Comparison of ENCODE assay signal across 19 cellular contexts in genomic region chr4:178198691-178199090, GRCh38.
A peak's percentile ranks its signal among the peaks of the same experiment; 100 is the strongest.
DNase-seq lines count a peak whose midpoint lies in the region; ATAC-seq and TF ChIP-seq lines count a peak whose summit lies in the region.
"Had no signal": no experiment of that assay in that cellular context is flagged by ENCODE, and none has a peak within 500 bp of the region (broad histone marks: within the 10 kb centered on the region; RNA-seq: fewer than 3 reads in every experiment).

No MANE protein-coding gene starts in this region.

- no peaks in the 10 kb centered on the region for H3K27me3 ChIP-seq in cardiac muscle cell
- no peaks in the 10 kb centered on the region for H3K27me3 ChIP-seq in right cardiac atrium (ENCODE audit: control insufficient read depth, insufficient read depth)
- no peaks in the 10 kb centered on the region for H3K27me3 ChIP-seq in smooth muscle cell (ENCODE audit: low read depth)

- no peaks in the 10 kb centered on the region for H3K27me3 Mint-ChIP-seq in WTC11 (ENCODE audit: low read depth)
- H3K27me3 Mint-ChIP-seq: IgD-negative memory B cell had no signal

- TF ChIP-seq CTCF in cardiac muscle cell (IDR thresholded peaks at IDR 0.05; ENCODE audit: low read depth, low read length) (no peak), smooth muscle cell (IDR thresholded peaks at IDR 0.05; ENCODE audit: borderline replicate concordance, insufficient read depth, poor library complexity, severe bottlenecking) (no peak), WTC11 (IDR thresholded peaks at IDR 0.05) (no peak)

- no peak overlapping the region for H3K27ac Mint-ChIP-seq in WTC11
- H3K27ac Mint-ChIP-seq: IgD-negative memory B cell had no signal

- H3K4me3 Mint-ChIP-seq in WTC11 = no peak overlapping the region
- H3K4me3 Mint-ChIP-seq: IgD-negative memory B cell had no signal

- H3K4me1 Mint-ChIP-seq in WTC11 = no peaks in the 10 kb centered on the region
- H3K4me1 Mint-ChIP-seq: IgD-negative memory B cell had no signal

- H3K27ac ChIP-seq in cardiac muscle cell (peak overlapping the region; percentile 96), right cardiac atrium (ENCODE audit: low read length) (no peak overlapping the region), smooth muscle cell (ENCODE audit: low read depth) (peak overlapping the region; percentile 32)
- H3K27ac ChIP-seq: C4-2B, RWPE1 had no signal

- CTCF ChIA-PET in WTC11 (lab: Charles Lee) = no interaction called here

- POLR2A ChIA-PET in WTC11 (lab: Charles Lee) = no interaction called here

- DNase-seq in cardiac muscle cell (ENCODE audit: low read depth in 1 of 2, low spot score in 1 of 2) (peak in 1 of 2 donors; percentile 66), right cardiac atrium (no peak), astrocyte of the hippocampus (ENCODE audit: low read depth, low spot score) (peak; percentile 45), kidney glomerular epithelial cell (lab: John Stamatoyannopoulos, UW) (peak; percentile 49), smooth muscle cell (lab: John Stamatoyannopoulos, UW; ENCODE audit: unreplicated experiment) (no peak), NCI-H2029 (lab: John Stamatoyannopoulos, UW) (no peak), WTC11 (ENCODE audit: low spot score) (no peak)
- DNase-seq: COR-L47, DMS153, MV-4-11, NCI-H1436 treated with DMSO at 0.1 percent for 48 hours, NCI-H2081 treated with DMSO at 0.1 percent for 48 hours, NCI-H2227 treated with DMSO at 0.1 percent for 48 hours, NCI-H526, OCI-M1 had no signal

- H2AFZ ChIP-seq in smooth muscle cell (ENCODE audit: low read depth) = peak overlapping the region; percentile 67

- H3K9me3 Mint-ChIP-seq in WTC11 = peaks cover 28% of the 10 kb centered on the region

- H3K9ac ChIP-seq in smooth muscle cell (ENCODE audit: low read depth) = no peak overlapping the region

- H4K20me1 ChIP-seq in smooth muscle cell (ENCODE audit: low read depth) = no peaks in the 10 kb centered on the region

- H3K9me3 ChIP-seq in cardiac muscle cell (ENCODE audit: low read depth) (no peaks in the 10 kb centered on the region), right cardiac atrium (ENCODE audit: control insufficient read depth, low read length) (no peaks in the 10 kb centered on the region), smooth muscle cell (replicated peaks; ENCODE audit: low read depth) (no peaks in the 10 kb centered on the region)

- intact Hi-C loops in right cardiac atrium (cut with DNase I) = no loop called here

- H3K36me3 Mint-ChIP-seq in WTC11 = peaks cover 9% of the 10 kb centered on the region
- H3K36me3 Mint-ChIP-seq: IgD-negative memory B cell had no signal

- H3K4me3 ChIP-seq in cardiac muscle cell (no peak overlapping the region), right cardiac atrium (ENCODE audit: low read length) (no peak overlapping the region), smooth muscle cell (no peak overlapping the region)

- H3K79me2 ChIP-seq in smooth muscle cell (ENCODE audit: low read depth) = no peaks in the 10 kb centered on the region

- H3K36me3 ChIP-seq in cardiac muscle cell (no peaks in the 10 kb centered on the region), smooth muscle cell (ENCODE audit: low read depth) (no peaks in the 10 kb centered on the region)

- ATAC-seq in right cardiac atrium (no peak), HG03139 (IDR thresholded peaks at IDR 0.05; ENCODE audit: unreplicated experiment) (no peak), WTC11 (no peak)

- peak overlapping the region; percentile 59 for H3K4me2 ChIP-seq in smooth muscle cell

- peaks cover 16% of the 10 kb centered on the region for H3K4me1 ChIP-seq in cardiac muscle cell (ENCODE audit: low read depth)
- no peaks in the 10 kb centered on the region for H3K4me1 ChIP-seq in right cardiac atrium (ENCODE audit: control insufficient read depth, insufficient read depth, low read length)
- H3K4me1 ChIP-seq in smooth muscle cell (ENCODE audit: low read depth) = no peaks in the 10 kb centered on the region

- no peaks in the 10 kb centered on the region for H3F3A ChIP-seq in smooth muscle cell (ENCODE audit: low read depth)

TF ChIP-seq in WTC11, 78 proteins besides CTCF, POLR2A, EP300 and RAD21 (continues in another document):
- TF ChIP-seq GABPB1 (CRISPR knock-in tag; IDR thresholded peaks at IDR 0.05) (no peak), MAX (CRISPR knock-in tag; IDR thresholded peaks at IDR 0.05) (no peak), AFF4 (CRISPR knock-in tag; IDR thresholded peaks at IDR 0.05; ENCODE audit: borderline replicate concordance) (no peak), NR2C2 (CRISPR knock-in tag; IDR thresholded peaks at IDR 0.05) (no peak), USF1 (CRISPR knock-in tag; IDR thresholded peaks at IDR 0.05) (no peak), E2F4 (CRISPR knock-in tag; IDR thresholded peaks at IDR 0.05; ENCODE audit: borderline replicate concordance, low read depth) (no peak), CREB1 (CRISPR knock-in tag; IDR thresholded peaks at IDR 0.05) (no peak), ZBTB43 (CRISPR knock-in tag; IDR thresholded peaks at IDR 0.05) (no peak), ZNF219 (CRISPR knock-in tag; IDR thresholded peaks at IDR 0.05; ENCODE audit: borderline replicate concordance) (no peak), ZNF263 (CRISPR knock-in tag; IDR thresholded peaks at IDR 0.05; ENCODE audit: low read depth) (no peak)

Comparison
In these comparisons a context has a peak if more than half of its experiments do, and no peak if none do; other contexts are left out.
1. DNase-seq: peak in astrocyte of the hippocampus (single experiment) and kidney glomerular epithelial cell (single experiment); none in right cardiac atrium (0 of 3), smooth muscle cell (single experiment), NCI-H2029 (single experiment) and WTC11 (single experiment).